ENCODE assay signal across 24 cellular contexts in the genomic region with DNA sequence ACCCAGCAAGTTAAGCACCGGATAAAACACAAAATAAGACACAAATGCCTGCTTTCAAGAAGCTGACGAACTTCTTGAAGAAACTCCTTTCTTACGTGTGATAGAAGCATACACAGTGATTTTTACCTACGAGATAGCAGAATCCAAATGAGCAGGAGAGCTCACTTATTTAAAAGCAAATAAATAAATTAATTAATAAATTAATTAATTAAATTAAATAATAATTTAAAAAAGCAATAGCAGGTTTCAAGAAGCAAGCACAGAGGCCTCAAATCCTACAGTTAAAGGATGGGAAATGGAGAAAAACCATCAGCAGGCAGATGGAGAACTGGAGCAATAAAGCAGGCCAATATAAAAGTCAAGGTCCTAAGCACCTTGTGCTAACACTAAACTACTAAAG. TPM values are rescaled to one million over a fixed set of nuclear protein-coding genes. Genes with fewer than 3 reads are reported as not detected.
"Had no signal": no experiment of that assay in that cellular context is flagged by ENCODE, and none has a peak within 500 bp of the region (broad histone marks: within the 10 kb centered on the region; RNA-seq: fewer than 3 reads in every experiment).

No MANE protein-coding gene starts in this region.

- ATAC-seq: effector memory CD8-positive, alpha-beta T cell; esophagus mucosa; foreskin keratinocyte; gastrocnemius medialis; gastroesophageal sphincter; heart left ventricle; heart right ventricle had no signal

- H3K9me3 ChIP-seq: colonic mucosa, esophagus muscularis mucosa, esophagus squamous epithelium, gastrocnemius medialis, gastroesophageal sphincter, heart left ventricle, heart right ventricle had no signal

- H3K27me3 Mint-ChIP-seq: dendritic cell treated with granulocyte-macrophage colony-stimulating factor and Interleukin-4, amounts not matched to agents 40 ng/mL and 50 ng/mL, for 4 days; effector memory CD8-positive, alpha-beta T cell had no signal

- H3K4me3 Mint-ChIP-seq: dendritic cell treated with granulocyte-macrophage colony-stimulating factor and Interleukin-4, amounts not matched to agents 40 ng/mL and 50 ng/mL, for 4 days; effector memory CD8-positive, alpha-beta T cell; endodermal cell had no signal

- H3K9me3 Mint-ChIP-seq: dendritic cell treated with granulocyte-macrophage colony-stimulating factor and Interleukin-4, amounts not matched to agents 40 ng/mL and 50 ng/mL, for 4 days; effector memory CD8-positive, alpha-beta T cell; endodermal cell had no signal

- DNase-seq: colonic mucosa; cortex of kidney; dermis blood vessel endothelial cell; dorsolateral prefrontal cortex; effector CD8-positive, alpha-beta T cell; effector memory CD4-positive, alpha-beta T cell; effector memory CD8-positive, alpha-beta T cell; endodermal cell; erythroblast; esophagus squamous epithelium; foreskin fibroblast; foreskin keratinocyte; foreskin melanocyte; gastrocnemius medialis; glutamatergic neuron; head of caudate nucleus; heart left ventricle; heart right ventricle had no signal

- H3K27ac Mint-ChIP-seq: dendritic cell treated with granulocyte-macrophage colony-stimulating factor and Interleukin-4, amounts not matched to agents 40 ng/mL and 50 ng/mL, for 4 days; effector memory CD8-positive, alpha-beta T cell; endodermal cell had no signal

- H3K4me1 Mint-ChIP-seq: endodermal cell had no signal

RNA-seq across cellular contexts. Expression of a gene that starts 24.5 kb away (rescaled TPM):
- total RNA-seq: dermis blood vessel endothelial cell, endothelial cell of umbilical vein, fibroblast of villous mesenchyme had no signal
